ENCODE assay signal across 1 cellular context in the genomic region with DNA sequence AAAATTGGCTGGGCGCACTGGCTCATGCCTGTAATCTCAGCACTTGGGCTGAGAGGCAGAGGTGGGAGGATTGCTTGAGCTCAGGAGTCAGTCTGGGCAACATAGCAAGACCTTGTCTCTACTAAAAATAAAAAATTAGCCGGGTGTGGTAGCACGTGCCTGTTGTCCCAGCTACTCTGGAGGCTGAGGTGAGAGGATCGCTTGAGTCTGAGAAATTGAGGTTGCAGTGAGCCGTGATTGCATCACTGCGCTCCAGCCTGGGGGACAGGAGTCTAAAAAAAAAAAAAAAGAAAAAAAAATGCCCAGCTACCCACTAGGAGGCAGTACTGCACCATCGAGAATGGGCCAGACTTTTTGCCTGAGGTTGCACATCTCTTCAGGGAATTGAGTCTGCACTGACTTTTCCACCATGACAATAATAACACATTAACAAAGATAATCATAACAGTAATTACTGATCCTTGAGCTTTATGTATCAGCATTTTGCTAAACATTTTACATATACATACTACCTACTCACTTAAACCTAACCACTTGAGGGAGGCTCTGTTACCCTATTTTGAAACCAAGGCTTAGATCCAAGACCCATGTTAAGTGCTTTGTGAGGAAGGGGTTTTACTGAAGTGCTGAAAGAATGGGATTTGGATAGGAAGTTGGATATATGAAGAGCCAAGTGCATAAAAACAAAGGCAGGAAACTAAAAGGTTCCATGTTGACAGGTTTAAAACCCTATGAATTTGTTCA.
TF ChIP-seq lines count a peak whose summit lies in the region.

No MANE protein-coding gene starts in this region.

TF ChIP-seq in K562, 482 proteins besides CTCF, POLR2A, EP300 and RAD21 (continued from another document and continues in another):
- TF ChIP-seq DACH1 (IDR thresholded peaks at IDR 0.05; ENCODE audit: partially characterized antibody) (no peak), ZNF133 (CRISPR knock-in tag; IDR thresholded peaks at IDR 0.05) (no peak), RFX7 (CRISPR knock-in tag; IDR thresholded peaks at IDR 0.05) (no peak), ZEB2 (IDR thresholded peaks at IDR 0.05) (no peak), BRD4 (IDR thresholded peaks at IDR 0.05) (no peak), CEBPG (CRISPR knock-in tag; IDR thresholded peaks at IDR 0.05) (peak; percentile 96), CEBPG (tag; conservative IDR thresholded peaks at IDR 0.05 in 1 of 2, IDR thresholded peaks at IDR 0.05 in 1 of 2) (peak; percentile 98 to 99), RFX1 (IDR thresholded peaks at IDR 0.05) (no peak), CHCHD3 (CRISPR knock-in tag; IDR thresholded peaks at IDR 0.05) (no peak), SRSF3 (IDR thresholded peaks at IDR 0.05; ENCODE audit: insufficient read depth, low read length) (no peak), CXXC5 (CRISPR knock-in tag; IDR thresholded peaks at IDR 0.05) (0 out of 2 replicates have a peak, but pooled peaks have one; percentile 8), HDAC2 (IDR thresholded peaks at IDR 0.05) (no peak; the same call in none of the 2 replicates), NFRKB (IDR thresholded peaks at IDR 0.05; ENCODE audit: low read depth) (no peak), NEUROD1 (IDR thresholded peaks at IDR 0.05; ENCODE audit: borderline replicate concordance, low read depth, low read length, partially characterized antibody) (no peak), LARP7 (IDR thresholded peaks at IDR 0.05) (no peak), SPI1 (IDR thresholded peaks at IDR 0.05; ENCODE audit: borderline replicate concordance, low read depth, low read length) (no peak), NCOA2 (IDR thresholded peaks at IDR 0.05; ENCODE audit: partially characterized antibody in 2 of 2) (no peak), ZNF408 (CRISPR knock-in tag; IDR thresholded peaks at IDR 0.05; ENCODE audit: low read depth) (no peak), ELF4 (CRISPR knock-in tag; IDR thresholded peaks at IDR 0.05) (no peak), HES1 (IDR thresholded peaks at IDR 0.05; ENCODE audit: low read depth) (no peak), NR4A1 (CRISPR knock-in tag; IDR thresholded peaks at IDR 0.05) (no peak), NR4A1 (tag; IDR thresholded peaks at IDR 0.05) (no peak), SMC3 (conservative IDR thresholded peaks at IDR 0.05; ENCODE audit: insufficient read depth, low read depth, low read length) (peak; percentile 90), TEAD2 (tag; IDR thresholded peaks at IDR 0.05) (no peak), SMARCC2 (IDR thresholded peaks at IDR 0.05; ENCODE audit: low read depth) (no peak), RCOR1 (IDR thresholded peaks at IDR 0.05; ENCODE audit: borderline replicate concordance in 1 of 2, low read depth in 2 of 2, low read length in 2 of 2) (peak in 1 of 2 experiments; percentile 81; a peak in 2 of 4 replicates), CREB3 (tag; conservative IDR thresholded peaks at IDR 0.05; ENCODE audit: low read depth) (no peak), STAG1 (CRISPR knock-in tag; IDR thresholded peaks at IDR 0.05; ENCODE audit: borderline replicate concordance) (peak; percentile 55; the same call in 1 of the 2 replicates), SMAD1 (IDR thresholded peaks at IDR 0.05; ENCODE audit: low read depth, low read length, partially characterized antibody) (no peak), THRA (IDR thresholded peaks at IDR 0.05) (no peak), SP1 (CRISPR knock-in tag; IDR thresholded peaks at IDR 0.05) (0 out of 2 replicates have a peak, but pooled peaks have one; percentile 48), NFIX (CRISPR knock-in tag; IDR thresholded peaks at IDR 0.05; ENCODE audit: low read depth) (no peak), SETDB1 (IDR thresholded peaks at IDR 0.05; ENCODE audit: low read length) (no peak), TRIM28 (IDR thresholded peaks at IDR 0.05) (no peak; the same call in 1 of the 2 replicates), ZBTB40 (IDR thresholded peaks at IDR 0.05) (no peak), ZBTB40 (CRISPR knock-in tag; IDR thresholded peaks at IDR 0.05) (no peak; the same call in 1 of the 2 replicates), ZNF75A (CRISPR knock-in tag; IDR thresholded peaks at IDR 0.05) (no peak), ZNF23 (CRISPR knock-in tag; IDR thresholded peaks at IDR 0.05) (no peak), CREM (IDR thresholded peaks at IDR 0.05; ENCODE audit: low read depth) (no peak)
- TF ChIP-seq, protein P1, sequence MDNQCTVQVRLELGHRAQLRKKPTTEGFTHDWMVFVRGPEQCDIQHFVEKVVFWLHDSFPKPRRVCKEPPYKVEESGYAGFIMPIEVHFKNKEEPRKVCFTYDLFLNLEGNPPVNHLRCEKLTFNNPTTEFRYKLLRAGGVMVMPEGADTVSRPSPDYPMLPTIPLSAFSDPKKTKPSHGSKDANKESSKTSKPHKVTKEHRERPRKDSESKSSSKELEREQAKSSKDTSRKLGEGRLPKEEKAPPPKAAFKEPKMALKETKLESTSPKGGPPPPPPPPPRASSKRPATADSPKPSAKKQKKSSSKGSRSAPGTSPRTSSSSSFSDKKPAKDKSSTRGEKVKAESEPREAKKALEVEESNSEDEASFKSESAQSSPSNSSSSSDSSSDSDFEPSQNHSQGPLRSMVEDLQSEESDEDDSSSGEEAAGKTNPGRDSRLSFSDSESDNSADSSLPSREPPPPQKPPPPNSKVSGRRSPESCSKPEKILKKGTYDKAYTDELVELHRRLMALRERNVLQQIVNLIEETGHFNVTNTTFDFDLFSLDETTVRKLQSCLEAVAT (IDR thresholded peaks at IDR 0.05): 0 out of 4 replicates have a peak, but pooled peaks of 1 of the 2 experiments have one; percentile 39
- TF ChIP-seq, protein P2, sequence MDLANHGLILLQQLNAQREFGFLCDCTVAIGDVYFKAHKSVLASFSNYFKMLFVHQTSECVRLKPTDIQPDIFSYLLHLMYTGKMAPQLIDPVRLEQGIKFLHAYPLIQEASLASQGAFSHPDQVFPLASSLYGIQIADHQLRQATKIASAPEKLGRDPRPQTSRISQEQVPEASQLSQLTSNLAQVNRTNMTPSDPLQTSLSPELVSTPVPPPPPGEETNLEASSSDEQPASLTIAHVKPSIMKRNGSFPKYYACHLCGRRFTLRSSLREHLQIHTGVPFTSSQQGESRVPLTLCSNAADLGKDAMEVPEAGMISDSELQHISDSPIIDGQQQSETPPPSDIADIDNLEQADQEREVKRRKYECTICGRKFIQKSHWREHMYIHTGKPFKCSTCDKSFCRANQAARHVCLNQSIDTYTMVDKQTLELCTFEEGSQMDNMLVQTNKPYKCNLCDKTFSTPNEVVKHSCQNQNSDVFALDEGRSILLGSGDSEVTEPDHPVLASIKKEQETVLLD (IDR thresholded peaks at IDR 0.05): no peak
- TF ChIP-seq, protein P3, sequence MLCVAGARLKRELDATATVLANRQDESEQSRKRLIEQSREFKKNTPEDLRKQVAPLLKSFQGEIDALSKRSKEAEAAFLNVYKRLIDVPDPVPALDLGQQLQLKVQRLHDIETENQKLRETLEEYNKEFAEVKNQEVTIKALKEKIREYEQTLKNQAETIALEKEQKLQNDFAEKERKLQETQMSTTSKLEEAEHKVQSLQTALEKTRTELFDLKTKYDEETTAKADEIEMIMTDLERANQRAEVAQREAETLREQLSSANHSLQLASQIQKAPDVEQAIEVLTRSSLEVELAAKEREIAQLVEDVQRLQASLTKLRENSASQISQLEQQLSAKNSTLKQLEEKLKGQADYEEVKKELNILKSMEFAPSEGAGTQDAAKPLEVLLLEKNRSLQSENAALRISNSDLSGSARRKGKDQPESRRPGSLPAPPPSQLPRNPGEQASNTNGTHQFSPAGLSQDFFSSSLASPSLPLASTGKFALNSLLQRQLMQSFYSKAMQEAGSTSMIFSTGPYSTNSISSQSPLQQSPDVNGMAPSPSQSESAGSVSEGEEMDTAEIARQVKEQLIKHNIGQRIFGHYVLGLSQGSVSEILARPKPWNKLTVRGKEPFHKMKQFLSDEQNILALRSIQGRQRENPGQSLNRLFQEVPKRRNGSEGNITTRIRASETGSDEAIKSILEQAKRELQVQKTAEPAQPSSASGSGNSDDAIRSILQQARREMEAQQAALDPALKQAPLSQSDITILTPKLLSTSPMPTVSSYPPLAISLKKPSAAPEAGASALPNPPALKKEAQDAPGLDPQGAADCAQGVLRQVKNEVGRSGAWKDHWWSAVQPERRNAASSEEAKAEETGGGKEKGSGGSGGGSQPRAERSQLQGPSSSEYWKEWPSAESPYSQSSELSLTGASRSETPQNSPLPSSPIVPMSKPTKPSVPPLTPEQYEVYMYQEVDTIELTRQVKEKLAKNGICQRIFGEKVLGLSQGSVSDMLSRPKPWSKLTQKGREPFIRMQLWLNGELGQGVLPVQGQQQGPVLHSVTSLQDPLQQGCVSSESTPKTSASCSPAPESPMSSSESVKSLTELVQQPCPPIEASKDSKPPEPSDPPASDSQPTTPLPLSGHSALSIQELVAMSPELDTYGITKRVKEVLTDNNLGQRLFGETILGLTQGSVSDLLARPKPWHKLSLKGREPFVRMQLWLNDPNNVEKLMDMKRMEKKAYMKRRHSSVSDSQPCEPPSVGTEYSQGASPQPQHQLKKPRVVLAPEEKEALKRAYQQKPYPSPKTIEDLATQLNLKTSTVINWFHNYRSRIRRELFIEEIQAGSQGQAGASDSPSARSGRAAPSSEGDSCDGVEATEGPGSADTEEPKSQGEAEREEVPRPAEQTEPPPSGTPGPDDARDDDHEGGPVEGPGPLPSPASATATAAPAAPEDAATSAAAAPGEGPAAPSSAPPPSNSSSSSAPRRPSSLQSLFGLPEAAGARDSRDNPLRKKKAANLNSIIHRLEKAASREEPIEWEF (CRISPR knock-in tag; IDR thresholded peaks at IDR 0.05): no peak
